ENCODE assay signal across 8 cellular contexts in the genomic region with DNA sequence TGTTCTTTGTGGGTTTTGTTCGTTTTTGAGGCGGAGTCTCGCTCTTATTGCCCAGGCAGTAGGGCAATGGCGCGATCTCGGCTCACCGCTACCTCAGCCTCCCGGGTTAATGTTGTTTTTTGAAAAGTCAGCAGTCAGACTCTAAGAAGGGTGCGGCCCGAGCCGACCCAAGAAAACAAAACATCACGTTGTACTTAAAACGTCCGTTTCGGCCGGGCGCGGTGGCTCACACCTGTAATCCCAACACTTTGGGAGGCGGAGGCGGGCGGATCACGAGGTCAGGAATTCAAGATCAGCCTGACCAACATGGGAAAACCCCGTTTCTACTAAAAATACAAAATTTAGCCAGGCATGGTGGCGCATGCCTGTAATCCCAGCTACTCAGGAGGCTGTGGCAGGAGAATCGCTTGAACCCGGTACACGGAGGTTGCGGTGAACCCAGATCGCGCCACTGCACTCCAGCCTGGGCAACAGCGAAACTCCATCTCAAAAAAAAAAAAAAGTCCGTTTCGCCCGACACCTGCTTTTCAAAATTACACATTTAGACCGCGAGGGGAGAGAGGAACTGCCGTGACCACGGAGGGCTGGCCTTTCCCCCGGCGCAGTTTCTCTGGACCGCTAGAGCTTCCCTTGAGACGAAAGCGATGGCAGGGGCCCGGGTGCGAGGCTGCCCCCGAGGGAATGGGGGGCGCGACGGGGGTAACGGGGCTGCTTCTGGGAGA. TPM values are rescaled to one million over a fixed set of nuclear protein-coding genes. Genes with fewer than 3 reads are reported as not detected.
A peak's percentile ranks its signal among the peaks of the same experiment; 100 is the strongest.
DNase-seq lines count a peak whose midpoint lies in the region; ATAC-seq and TF ChIP-seq lines count a peak whose summit lies in the region.

No MANE protein-coding gene starts in this region.

- H3K27me3 Mint-ChIP-seq in activated CD8-positive, alpha-beta T cell treated with anti-CD3 and anti-CD28 coated beads, Interleukin-2, amount 10 ng/mL, durations not matched to agents 7 days and 5 days (ENCODE audit: low read depth), result peaks cover 8% of the 10 kb centered on the region
- H3K27me3 Mint-ChIP-seq in natural killer cell (ENCODE audit: low read depth in 2 of 2), result no peaks in the 10 kb centered on the region

- peak; percentile 52 for DNase-seq in DMS 273 (lab: John Stamatoyannopoulos, UW; ENCODE audit: unreplicated experiment)
- DNase-seq in DMS 273 treated with DMSO at 0.1 percent for 48 hours (lab: John Stamatoyannopoulos, UW), result no peak
- peak; percentile 64 for DNase-seq in NCI-H1105 treated with DMSO at 0.1 percent for 48 hours (lab: John Stamatoyannopoulos, UW)
- peak; percentile 60 for DNase-seq in activated CD8-positive, alpha-beta T cell treated with anti-CD3 and anti-CD28 coated beads, Interleukin-2, amount 10 ng/mL, durations not matched to agents 7 days and 5 days
- peak; percentile 50 for DNase-seq in natural killer cell
- peak; percentile 69 to 84 for DNase-seq in aorta

- POLR2A ChIA-PET in activated CD8-positive, alpha-beta T cell treated with anti-CD3 and anti-CD28 coated beads, Interleukin-2, amount 10 ng/mL, durations not matched to agents 7 days and 5 days (lab: Charles Lee), result interaction anchor here (0.6 to 1.7 kb wide), 7 partner anchors 11 to 696 kb away, joined by 3 to 6 read pairs (median 4); a partner anchor contains a TSS

- H3K4me3 ChIP-seq in aorta (ENCODE audit: low read length in 2 of 2), result peak overlapping the region; percentile 73 to 97

- ATAC-seq in HG02588 (IDR thresholded peaks at IDR 0.05; ENCODE audit: unreplicated experiment) (peak; percentile 59), esophagus mucosa (peak; percentile 41), natural killer cell (peak; percentile 69 to 78 (median 77)), aorta (ENCODE audit: low FRiP score) (peak; percentile 51)
- peak; percentile 52 for ATAC-seq in activated CD8-positive, alpha-beta T cell treated with anti-CD3 and anti-CD28 coated beads, Interleukin-2, amount 10 ng/mL, durations not matched to agents 7 days and 5 days

- WGBS in aorta, 2 donors, result 1% methylated on average over 49 to 50 of the region's 50 CpGs

- H3K27ac Mint-ChIP-seq in activated CD8-positive, alpha-beta T cell treated with anti-CD3 and anti-CD28 coated beads, Interleukin-2, amount 10 ng/mL, durations not matched to agents 7 days and 5 days, result peak overlapping the region; percentile 75
- peak overlapping the region; percentile 70 to 85 for H3K27ac Mint-ChIP-seq in natural killer cell

- peak overlapping the region in 1 of 2 donors; percentile 82 for H3K27ac ChIP-seq in aorta (ENCODE audit: low read depth in 1 of 2, low read length in 2 of 2)

- H3K4me1 Mint-ChIP-seq in activated CD8-positive, alpha-beta T cell treated with anti-CD3 and anti-CD28 coated beads, Interleukin-2, amount 10 ng/mL, durations not matched to agents 7 days and 5 days (ENCODE audit: low read depth), result peaks cover 24% of the 10 kb centered on the region
- peaks cover 23 to 25% of the 10 kb centered on the region in 2 donors for H3K4me1 Mint-ChIP-seq in natural killer cell

- H3K36me3 Mint-ChIP-seq in activated CD8-positive, alpha-beta T cell treated with anti-CD3 and anti-CD28 coated beads, Interleukin-2, amount 10 ng/mL, durations not matched to agents 7 days and 5 days (ENCODE audit: low read depth), result peaks cover 5% of the 10 kb centered on the region
- no peaks in the 10 kb centered on the region for H3K36me3 Mint-ChIP-seq in natural killer cell

- no peaks in the 10 kb centered on the region for H3K9me3 ChIP-seq in aorta (ENCODE audit: control insufficient read depth, low read length)

- no peaks in the 10 kb centered on the region for H3K9me3 Mint-ChIP-seq in activated CD8-positive, alpha-beta T cell treated with anti-CD3 and anti-CD28 coated beads, Interleukin-2, amount 10 ng/mL, durations not matched to agents 7 days and 5 days (ENCODE audit: insufficient read depth)
- no peaks in the 10 kb centered on the region for H3K9me3 Mint-ChIP-seq in natural killer cell

- H3K4me1 ChIP-seq in aorta (ENCODE audit: control insufficient read depth in 1 of 2, insufficient read depth in 2 of 2, low read length in 2 of 2), result peaks cover 0 to 3% of the 10 kb centered on the region in 2 donors

- intact Hi-C loops in natural killer cell (cut with micrococcal nuclease), result loop anchor here (2.0 to 5.0 kb wide), 2 partner anchors 35 to 37 kb away; a partner anchor contains a TSS
- intact Hi-C loops in aorta (cut with DNase I), result loop anchor here (2.0 to 5.0 kb wide), 5 partner anchors 33 to 193 kb away; a partner anchor contains a TSS

- CTCF ChIA-PET in activated CD8-positive, alpha-beta T cell treated with anti-CD3 and anti-CD28 coated beads, Interleukin-2, amount 10 ng/mL, durations not matched to agents 7 days and 5 days (lab: Charles Lee), result interaction anchor here (0.9 to 3.7 kb wide), 3 partner anchors 19 to 35 kb away, joined by 3 to 27 read pairs (median 4); a partner anchor contains a TSS

- TF ChIP-seq CTCF in natural killer cell (IDR thresholded peaks at IDR 0.05), result no peak

- peak overlapping the region; percentile 81 for H3K4me3 Mint-ChIP-seq in activated CD8-positive, alpha-beta T cell treated with anti-CD3 and anti-CD28 coated beads, Interleukin-2, amount 10 ng/mL, durations not matched to agents 7 days and 5 days
- H3K4me3 Mint-ChIP-seq in natural killer cell, result peak overlapping the region; percentile 89

- no peaks in the 10 kb centered on the region for H3K27me3 ChIP-seq in aorta (ENCODE audit: control insufficient read depth in 1 of 2, insufficient read depth in 2 of 2, low read length in 1 of 2)

- H3K36me3 ChIP-seq in aorta (ENCODE audit: control insufficient read depth in 1 of 2, insufficient read depth in 2 of 2, low read length in 1 of 2), result no peaks in the 10 kb centered on the region

RNA-seq across cellular contexts. Expression of a gene that starts 0.6 kb away (rescaled TPM):
- 10 to 100 TPM; 33.7 to 35.1 TPM for total RNA-seq in activated CD8-positive, alpha-beta T cell treated with anti-CD3 and anti-CD28 coated beads, Interleukin-2, amount 10 ng/mL, durations not matched to agents 7 days and 5 days
- total RNA-seq in esophagus mucosa (319 TPM), natural killer cell (10 to 100 TPM; 25.0 to 29.4 (median 26.4) TPM), aorta (100 to 1,000 TPM; 665 to 881 TPM)
- 100 to 1,000 TPM; 213 to 543 TPM for polyA plus RNA-seq in aorta

RNA-seq across cellular contexts. Expression of a gene that starts 35.0 kb away (rescaled TPM):
- total RNA-seq in activated CD8-positive, alpha-beta T cell treated with anti-CD3 and anti-CD28 coated beads, Interleukin-2, amount 10 ng/mL, durations not matched to agents 7 days and 5 days, result not detected
- total RNA-seq in esophagus mucosa (1.1 TPM), natural killer cell (not detected), aorta (under 1 TPM in 1 of 2 donors, not detected in 1; 0.97 TPM)
- not detected for polyA plus RNA-seq in aorta

RNA-seq across cellular contexts. Expression of a gene that starts 38.7 kb away (rescaled TPM):
- 10 to 100 TPM; 15.1 to 16.8 TPM for total RNA-seq in activated CD8-positive, alpha-beta T cell treated with anti-CD3 and anti-CD28 coated beads, Interleukin-2, amount 10 ng/mL, durations not matched to agents 7 days and 5 days
- total RNA-seq in esophagus mucosa (23.8 TPM), natural killer cell (10 to 100 TPM; 54.9 to 64.7 (median 56.2) TPM), aorta (10 to 100 TPM; 33.7 to 35.8 TPM)
- 10 to 100 TPM; 17.8 to 28.2 TPM for polyA plus RNA-seq in aorta
